Comparison of ENCODE assay signal across 8 cellular contexts in the genomic region with DNA sequence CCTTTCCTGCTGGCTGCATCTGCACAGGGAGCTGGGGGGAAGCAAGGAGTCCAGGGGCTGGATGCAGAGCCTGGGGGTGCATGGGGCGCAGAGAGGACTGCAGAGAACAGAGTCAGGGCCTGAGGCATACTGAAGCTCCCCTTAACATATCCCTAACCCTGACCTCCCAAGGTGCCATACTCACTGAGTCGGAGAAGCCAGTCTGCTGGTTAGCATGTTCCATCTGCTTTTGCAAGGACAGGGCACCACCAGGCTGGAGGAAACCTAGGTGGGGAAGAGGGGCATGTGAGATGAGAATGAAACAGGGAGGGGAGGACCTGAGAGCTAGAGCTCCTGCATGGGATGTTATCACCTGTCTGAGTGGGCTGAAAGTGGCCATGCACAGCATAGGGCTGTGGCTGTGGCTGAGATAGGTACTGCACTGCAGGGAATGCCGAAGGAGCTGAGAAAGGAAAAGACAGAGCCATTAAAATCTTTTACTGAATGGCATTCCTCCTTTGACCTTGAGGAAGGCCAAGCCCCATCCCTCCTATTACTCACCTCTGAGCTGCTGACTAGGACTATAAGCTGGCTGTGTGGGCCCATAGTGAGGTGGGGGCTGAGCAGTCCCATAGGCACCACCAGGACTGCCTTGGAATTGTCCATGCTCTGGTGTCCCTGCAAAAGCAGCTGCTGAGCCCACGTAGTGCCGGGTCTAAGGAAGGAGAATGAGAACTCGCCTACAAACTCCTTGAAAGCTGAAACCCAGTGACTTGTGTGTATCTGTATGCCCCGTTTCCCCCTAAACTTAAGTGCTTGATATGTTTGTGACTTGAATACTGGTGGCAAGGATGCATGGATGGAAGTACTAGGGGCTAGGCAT. TPM values are rescaled to one million over a fixed set of nuclear protein-coding genes. Genes with fewer than 3 reads are reported as not detected.
DNase-seq lines count a peak whose midpoint lies in the region; ATAC-seq and TF ChIP-seq lines count a peak whose summit lies in the region.

No MANE protein-coding gene starts in this region.

- H3K9me2 ChIP-seq in MM.1S (replicated peaks; ENCODE audit: insufficient read depth, low read length) = no peaks in the 10 kb centered on the region

- H2AFZ ChIP-seq in MM.1S (ENCODE audit: low read length) = no peak overlapping the region

- 87 to 89% methylated on average over 7 of the region's 7 CpGs for WGBS in aorta, 2 donors

- H3K9ac ChIP-seq in MM.1S (ENCODE audit: low read length) = no peak overlapping the region

- H3K36me3 Mint-ChIP-seq in nephron (ENCODE audit: low read depth) = peaks cover 69% of the 10 kb centered on the region

- H3K4me2 ChIP-seq in MM.1S (ENCODE audit: low read depth, low read length) = peak overlapping the region; percentile 65; the same call in 1 of the 2 replicates

- H3F3A ChIP-seq in MM.1S (ENCODE audit: insufficient read depth, low read length) = peaks cover 64% of the 10 kb centered on the region

- peaks cover 33% of the 10 kb centered on the region for H4K20me1 ChIP-seq in MM.1S (ENCODE audit: insufficient read depth, low read length)

- in situ Hi-C loops in G401 (cut with HindIII; ENCODE audit: low sequenced_read_pairs) = no loop called here
- in situ Hi-C loops in astrocyte of the cerebellum (cut with HindIII; ENCODE audit: low sequenced_read_pairs) = no loop called here

- H3K9me3 Mint-ChIP-seq in nephron = no peaks in the 10 kb centered on the region

- peaks cover 67% of the 10 kb centered on the region for H3K79me2 ChIP-seq in MM.1S (ENCODE audit: low read length)

- H3K27me3 Mint-ChIP-seq in nephron (ENCODE audit: low read depth) = no peaks in the 10 kb centered on the region

- no peaks in the 10 kb centered on the region for H3K9me3 ChIP-seq in MM.1S (replicated peaks; ENCODE audit: insufficient read depth, low read length)
- no peaks in the 10 kb centered on the region for H3K9me3 ChIP-seq in aorta (ENCODE audit: control insufficient read depth, low read length)

- TF ChIP-seq CTCF in MM.1S (IDR thresholded peaks at IDR 0.05; ENCODE audit: low read length) = peak; percentile 32
- TF ChIP-seq CTCF in astrocyte of the cerebellum (IDR thresholded peaks at IDR 0.05; ENCODE audit: low read depth, low read length, missing control alignments) = peak; percentile 9
- peak in 1 of 3 experiments; percentile 15 for TF ChIP-seq CTCF in nephron (IDR thresholded peaks at IDR 0.05; ENCODE audit: unreplicated experiment in 3 of 3)

- peaks cover 55% of the 10 kb centered on the region for H3K4me1 Mint-ChIP-seq in nephron

- no peaks in the 10 kb centered on the region for H3K27me3 ChIP-seq in MM.1S (replicated peaks; ENCODE audit: insufficient read depth, low read length)
- H3K27me3 ChIP-seq in aorta (ENCODE audit: control insufficient read depth in 1 of 2, insufficient read depth in 2 of 2, low read length in 1 of 2) = no peaks in the 10 kb centered on the region

- ATAC-seq in HG02970 (IDR thresholded peaks at IDR 0.05; ENCODE audit: low FRiP score, unreplicated experiment) = no peak
- no peak for ATAC-seq in GM21526 (IDR thresholded peaks at IDR 0.05; ENCODE audit: low FRiP score, unreplicated experiment)
- ATAC-seq in aorta (ENCODE audit: low FRiP score) = no peak

- peak overlapping the region; percentile 83 to 85 (median 84) for H3K4me3 Mint-ChIP-seq in nephron

- H3K4me3 ChIP-seq in MM.1S (ENCODE audit: low read length) = no peak overlapping the region
- no peak overlapping the region for H3K4me3 ChIP-seq in astrocyte of the cerebellum (ENCODE audit: low read depth, low read length)
- H3K4me3 ChIP-seq in aorta (ENCODE audit: low read length in 2 of 2) = no peak overlapping the region

- peak overlapping the region; percentile 63; the same call in 1 of the 2 replicates for H3K27ac ChIP-seq in MM.1S (ENCODE audit: low read length)
- no peak overlapping the region for H3K27ac ChIP-seq in aorta (ENCODE audit: low read depth in 1 of 2, low read length in 2 of 2)

- H3K36me3 ChIP-seq in MM.1S (replicated peaks; ENCODE audit: insufficient read depth, low read length) = peaks cover 15% of the 10 kb centered on the region
- peaks cover 0 to 8% of the 10 kb centered on the region in 2 donors for H3K36me3 ChIP-seq in aorta (ENCODE audit: control insufficient read depth in 1 of 2, insufficient read depth in 2 of 2, low read length in 1 of 2)

- peak overlapping the region in 2 of 3 experiments; percentile 35 to 37 for H3K27ac Mint-ChIP-seq in nephron

- intact Hi-C loops in aorta (cut with DNase I) = no loop called here

- DNase-seq in G401 (ENCODE audit: low spot score) (peak; percentile 14), MM.1S (no peak), astrocyte of the cerebellum (ENCODE audit: low read depth) (no peak), dedifferentiated amniotic fluid mesenchymal stem cell (ENCODE audit: extremely low spot score) (no peak), aorta (no peak)

- peaks cover 24% of the 10 kb centered on the region for H3K4me1 ChIP-seq in MM.1S (ENCODE audit: low read length)
- no peaks in the 10 kb centered on the region for H3K4me1 ChIP-seq in aorta (ENCODE audit: control insufficient read depth in 1 of 2, insufficient read depth in 2 of 2, low read length in 2 of 2)

RNA-seq across cellular contexts. Expression of a gene that starts 1.9 kb away (rescaled TPM):
- total RNA-seq in G401 (2014; rRNA removed; shearing (Covaris generic)) = 109 and 113 TPM in 2 replicates
- total RNA-seq in aorta = 10 to 100 TPM; 49.5 to 55.6 TPM
- polyA plus RNA-seq in aorta = 10 to 100 TPM; 55.0 to 99.1 TPM

RNA-seq across cellular contexts. Expression of a gene that starts 5.8 kb away (rescaled TPM):
- total RNA-seq in G401 (2014; rRNA removed; shearing (Covaris generic)) = 1,140 and 1,147 TPM in 2 replicates
- 100 to 1,000 TPM; 198 to 280 TPM for total RNA-seq in aorta
- 100 to 1,000 TPM; 223 to 232 TPM for polyA plus RNA-seq in aorta

RNA-seq across cellular contexts. Expression of a gene that starts 15.9 kb away (rescaled TPM):
- total RNA-seq in G401 (2014; rRNA removed; shearing (Covaris generic)) = 21.4 and 50.0 TPM in 2 replicates
- total RNA-seq in aorta = 10 to 100 TPM; 24.5 to 36.7 TPM
- 10 to 100 TPM in 1 of 2 donors, 1 to 10 TPM in 1; 7.3 to 52.8 TPM for polyA plus RNA-seq in aorta

RNA-seq across cellular contexts. Expression of a gene that starts 18.8 kb away (rescaled TPM):
- 20.5 and 20.9 TPM in 2 replicates for total RNA-seq in G401 (2014; rRNA removed; shearing (Covaris generic))
- total RNA-seq in aorta = under 1 TPM; 0.10 to 0.60 TPM
- polyA plus RNA-seq in aorta = 1 to 10 TPM in 1 of 2 donors, not detected in 1; 5.6 TPM

RNA-seq across cellular contexts. Expression of a gene that starts 23.1 kb away (rescaled TPM):
- 0.61 TPM in 1 of 2 replicates, not detected in the other for total RNA-seq in G401 (2014; rRNA removed; shearing (Covaris generic))
- 10 to 100 TPM; 18.6 to 21.8 TPM for total RNA-seq in aorta
- polyA plus RNA-seq in aorta = 10 to 100 TPM in 1 of 2 donors, 1 to 10 TPM in 1; 6.5 to 10.8 TPM
